ENCODE assay signal across 8 cellular contexts in the genomic region with DNA sequence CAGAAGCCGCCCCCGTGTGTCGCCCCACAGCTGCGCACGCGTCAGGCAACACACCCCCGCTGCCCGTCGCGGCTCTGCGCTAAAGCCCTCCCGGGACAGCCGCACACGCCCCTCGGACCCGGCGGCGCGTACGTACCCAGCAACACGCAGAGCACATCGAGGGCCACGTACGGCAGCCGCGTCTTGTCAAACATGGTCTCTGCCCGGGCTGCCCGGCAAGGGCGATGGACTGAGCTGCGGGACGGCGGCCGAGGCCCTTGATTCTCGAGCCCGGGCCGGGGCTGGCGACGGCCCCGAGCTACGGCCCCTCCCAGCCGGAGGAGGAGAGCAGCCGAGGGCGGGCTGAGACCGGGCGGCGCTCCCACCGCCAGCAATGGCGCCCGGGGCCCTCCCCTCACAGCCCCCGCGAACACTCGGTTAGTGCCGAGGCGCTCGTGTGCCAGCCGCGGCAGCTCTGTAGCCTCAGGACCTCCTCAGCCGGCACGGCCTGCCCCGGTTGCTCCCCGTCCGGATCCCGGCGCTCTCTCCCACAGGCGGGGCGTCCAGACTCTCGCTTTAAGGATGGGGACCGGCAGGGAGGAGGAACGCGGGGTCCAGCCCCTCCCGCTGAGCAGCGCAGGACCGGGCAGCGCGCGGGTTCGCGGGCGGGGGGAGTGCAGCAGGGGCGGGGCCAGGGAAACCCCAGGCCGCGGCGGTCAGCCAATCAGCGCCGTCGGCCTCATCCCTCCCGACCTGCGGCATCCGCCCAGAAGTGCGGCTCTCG. TPM values are rescaled to one million over a fixed set of nuclear protein-coding genes. Genes with fewer than 3 reads are reported as not detected.
DNase-seq lines count a peak whose midpoint lies in the region; ATAC-seq and TF ChIP-seq lines count a peak whose summit lies in the region.

A gene (minus strand): TSS at position 529 of the 763 bp plus-strand sequence. CDS start 335 bp downstream, at position 194.

- peak within 1 kb of the TSS; percentile 88 for H3K4me3 ChIP-seq in DOHH2 (ENCODE audit: low read length)
- peak within 1 kb of the TSS; percentile 30 for H3K4me3 ChIP-seq in KMS-11 (IDR thresholded peaks at IDR 0.05; ENCODE audit: insufficient read depth, low read depth, low read length)
- H3K4me3 ChIP-seq in fibroblast of villous mesenchyme (ENCODE audit: low read depth, low read length), result peak within 1 kb of the TSS; percentile 94
- peak within 1 kb of the TSS; percentile 93 to 98 for H3K4me3 ChIP-seq in stomach smooth muscle (ENCODE audit: low read length in 2 of 2)

- peak; percentile 83 for ATAC-seq in GM21723 (IDR thresholded peaks at IDR 0.05; ENCODE audit: unreplicated experiment)

- no peaks in the 10 kb centered on the region for H3K36me3 Mint-ChIP-seq in neural crest cell (ENCODE audit: low read depth)

- no peak for TF ChIP-seq CTCF in DOHH2 (IDR thresholded peaks at IDR 0.05; ENCODE audit: low read depth, low read length, poor library complexity, severe bottlenecking)
- no peak for TF ChIP-seq CTCF in KMS-11 (conservative IDR thresholded peaks at IDR 0.05; ENCODE audit: low read depth, low read length)
- TF ChIP-seq CTCF in fibroblast of villous mesenchyme (IDR thresholded peaks at IDR 0.05; ENCODE audit: insufficient read depth, low read depth, low read length), result no peak
- no peak for TF ChIP-seq CTCF in neural crest cell (conservative IDR thresholded peaks at IDR 0.05)

- peaks cover 7% of the 10 kb centered on the region for H3F3A ChIP-seq in DOHH2 (ENCODE audit: control insufficient read depth, insufficient read depth)

- H3K36me3 ChIP-seq in DOHH2 (ENCODE audit: control insufficient read depth, low read length), result no peaks in the 10 kb centered on the region
- H3K36me3 ChIP-seq in KMS-11 (ENCODE audit: insufficient read depth), result no peaks in the 10 kb centered on the region
- no peaks in the 10 kb centered on the region for H3K36me3 ChIP-seq in stomach smooth muscle (ENCODE audit: control insufficient read depth in 2 of 2, insufficient read depth in 2 of 2, low read length in 2 of 2)

- peak within 1 kb of the TSS; percentile 75 for H3K27ac Mint-ChIP-seq in neural crest cell (ENCODE audit: unreplicated experiment)

- H3K4me2 ChIP-seq in DOHH2 (ENCODE audit: low read length), result peak within 1 kb of the TSS; percentile 97
- H3K4me2 ChIP-seq in KMS-11, result peak within 1 kb of the TSS; percentile 89

- H3K4me3 Mint-ChIP-seq in neural crest cell, result peak within 1 kb of the TSS; percentile 94

- no peaks in the 10 kb centered on the region for H3K9me3 Mint-ChIP-seq in neural crest cell

- H4K20me1 ChIP-seq in DOHH2 (ENCODE audit: control insufficient read depth, insufficient read depth, low read depth, low read length) (peaks cover 5% of the 10 kb centered on the region; the same call in 1 of the 2 replicates), KMS-11 (ENCODE audit: insufficient read depth) (no peaks in the 10 kb centered on the region)

- H3K9me3 ChIP-seq in DOHH2 (ENCODE audit: control insufficient read depth, insufficient read depth, low read length) (no peaks in the 10 kb centered on the region), stomach smooth muscle (ENCODE audit: control insufficient read depth in 2 of 2, low read length in 2 of 2) (no peaks in the 10 kb centered on the region)

- peaks cover 45% of the 10 kb centered on the region for H3K4me1 ChIP-seq in DOHH2 (ENCODE audit: control insufficient read depth, low read length)
- H3K4me1 ChIP-seq in KMS-11 (ENCODE audit: low read depth, poor library complexity, severe bottlenecking), result peaks cover 43% of the 10 kb centered on the region
- H3K4me1 ChIP-seq in stomach smooth muscle (ENCODE audit: control insufficient read depth, insufficient read depth, low read length), result peaks cover 2% of the 10 kb centered on the region

- DNase-seq in SHP77 treated with DMSO at 0.1 percent for 48 hours (lab: John Stamatoyannopoulos, UW) (peak; percentile 56), activated gamma-delta T cell treated with Interleukin-2 at 50 U/mL for 16 hours (peak; percentile 76), fibroblast of villous mesenchyme (ENCODE audit: low read depth) (peak; percentile 89), neural crest cell (ENCODE audit: low read depth, low spot score) (peak; percentile 87)

- H3K9ac ChIP-seq in KMS-11 (peak within 1 kb of the TSS; percentile 70), stomach smooth muscle (ENCODE audit: low read length in 2 of 2) (peak within 1 kb of the TSS; percentile 84 to 93)

- H3K27me3 Mint-ChIP-seq in neural crest cell (ENCODE audit: low read depth), result no peaks in the 10 kb centered on the region

- H3K27ac ChIP-seq in DOHH2 (ENCODE audit: low read depth, low read length), result peak within 1 kb of the TSS; percentile 41; the same call in 1 of the 2 replicates
- H3K27ac ChIP-seq in KMS-11, result peak within 1 kb of the TSS; percentile 61
- H3K27ac ChIP-seq in stomach smooth muscle (ENCODE audit: low read length), result peak within 1 kb of the TSS; percentile 89

- H3K27me3 ChIP-seq in DOHH2 (ENCODE audit: control insufficient read depth, low read length) (0 out of 2 replicates have a peak, but pooled peaks cover 3% of the 10 kb centered on the region), KMS-11 (ENCODE audit: insufficient read depth, low read depth) (no peaks in the 10 kb centered on the region), stomach smooth muscle (ENCODE audit: control insufficient read depth in 1 of 2, insufficient read depth in 2 of 2, low read length in 2 of 2) (no peaks in the 10 kb centered on the region)

- peaks cover 16% of the 10 kb centered on the region for H3K79me2 ChIP-seq in DOHH2 (ENCODE audit: control insufficient read depth, low read length)
- H3K79me2 ChIP-seq in KMS-11 (ENCODE audit: insufficient read depth, low read depth), result peaks cover 32% of the 10 kb centered on the region; the same call in 1 of the 2 replicates

- no peaks in the 10 kb centered on the region for H3K9me2 ChIP-seq in DOHH2 (replicated peaks; ENCODE audit: control insufficient read depth, low read length)

- peaks cover 20% of the 10 kb centered on the region for H3K4me1 Mint-ChIP-seq in neural crest cell

- H2AFZ ChIP-seq in KMS-11 (ENCODE audit: low read depth), result peak within 1 kb of the TSS; percentile 85

RNA-seq across cellular contexts. Expression of the gene that starts here (rescaled TPM):
- 97.6 and 201 TPM in 2 replicates for total RNA-seq in fibroblast of villous mesenchyme
- total RNA-seq in neural crest cell, result 13.2 and 14.1 TPM in 2 replicates

Comparison
In these comparisons a context has a peak if more than half of its experiments do, and no peak if none do; other contexts are left out.
1. Peak in every context shown above with its lines: DNase-seq, ATAC-seq, H3K4me3 ChIP-seq and H3K27ac ChIP-seq.
2. H3K4me3 ChIP-seq: peak in every context shown above with its lines; median percentile 96 in stomach smooth muscle; 94 in fibroblast of villous mesenchyme; 88 in DOHH2; 30 in KMS-11.